In the genomic region with DNA sequence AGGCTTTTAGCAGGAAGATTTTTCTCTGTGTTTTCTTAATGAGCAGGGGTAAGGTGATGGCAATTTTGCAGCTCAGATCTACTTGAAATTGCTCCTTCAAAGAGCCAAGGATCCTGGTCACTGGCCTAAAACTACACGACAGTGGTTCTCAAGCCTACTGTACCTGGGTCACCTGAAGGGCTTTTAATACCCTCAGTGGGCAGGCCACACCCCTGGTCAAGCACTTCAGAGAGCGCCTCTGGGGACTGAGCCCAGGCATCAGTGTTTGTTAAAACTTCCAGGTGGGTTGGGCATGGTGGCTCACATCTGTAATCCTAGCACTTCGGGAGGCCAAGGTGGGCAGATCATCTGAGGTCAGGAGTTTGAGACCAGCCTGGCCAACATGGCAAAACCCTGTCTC, we compare ENCODE assay signal across 27 cellular contexts.
"Had no signal": no experiment of that assay in that cellular context is flagged by ENCODE, and none has a peak within 500 bp of the region (broad histone marks: within the 10 kb centered on the region; RNA-seq: fewer than 3 reads in every experiment).

No MANE protein-coding gene starts in this region.

- H3K9ac ChIP-seq: neural progenitor cell, parathyroid adenoma had no signal

- H3K36me3 ChIP-seq: neural progenitor cell, ovary, right lobe of liver, sigmoid colon, suprapubic skin, tibial nerve, upper lobe of left lung, uterus had no signal

- H3K79me2 ChIP-seq: parathyroid adenoma had no signal

- H3K4me3 ChIP-seq: neural progenitor cell, ovary, psoas muscle, right lobe of liver, sigmoid colon, suprapubic skin, testis, tibial nerve, upper lobe of left lung, uterus had no signal

- H2AFZ ChIP-seq: neural progenitor cell, parathyroid adenoma had no signal

- DNase-seq: naive B cell; naive thymus-derived CD8-positive, alpha-beta T cell; nephron progenitor cell; occipital lobe; ovary; posterior cingulate gyrus; psoas muscle; right cardiac atrium; right lobe of liver; sigmoid colon; small intestine; stimulated activated CD4-positive, alpha-beta T cell treated with anti-CD3 and anti-CD28 coated beads, Interleukin-15, amount 100 ng/mL, for 24 hours; stimulated activated CD4-positive, alpha-beta T cell treated with anti-CD3 and anti-CD28 coated beads, Interleukin-2, amount 100 ng/mL, for 24 hours; stimulated activated CD4-positive, alpha-beta T cell treated with anti-CD3 and anti-CD28 coated beads, Interleukin-2, amount 100 ng/mL, for 48 hours; stimulated activated CD4-positive, alpha-beta T cell treated with anti-CD3 and anti-CD28 coated beads, Interleukin-4, amount 100 ng/mL, for 24 hours; stimulated activated naive B cell treated with anti-CD40 and anti-IgM and Interleukin-4, amounts not matched to agents 10 μg/mL and 1 μg/mL and 100 μg/mL, for 72 hours; stimulated activated naive CD4-positive, alpha-beta T cell treated with Interleukin-2 at 50 U/mL for 16 hours; substantia nigra; testis; upper lobe of left lung; uterus had no signal

- H3K4me1 ChIP-seq: neural progenitor cell, parathyroid adenoma, psoas muscle, right lobe of liver, sigmoid colon, testis, uterus had no signal

- H3K27me3 ChIP-seq: neural progenitor cell, ovary, right lobe of liver, sigmoid colon, suprapubic skin, testis, tibial nerve, upper lobe of left lung, uterus had no signal

- ATAC-seq: naive thymus-derived CD8-positive, alpha-beta T cell; natural killer cell treated with Interleukin-12 subunit alpha and Interleukin-12 subunit beta and Interleukin-15 and Interleukin-18, amount 100 ng/mL, for 72 hours; psoas muscle; right cardiac atrium; right lobe of liver; stimulated activated effector memory CD8-positive, alpha-beta T cell treated with anti-CD3 and anti-CD28 coated beads, Interleukin-12 subunit alpha, Interleukin-12 subunit beta, amount 100 ng/mL, for 72 hours; stimulated activated naive B cell treated with anti-CD40 and anti-IgM and Interleukin-4, amounts not matched to agents 10 μg/mL and 1 μg/mL and 100 μg/mL, for 72 hours had no signal

- H3K4me2 ChIP-seq: neural progenitor cell had no signal

- H3K27ac ChIP-seq: neural progenitor cell, ovary, parathyroid adenoma, psoas muscle, right lobe of liver, sigmoid colon, suprapubic skin, testis, tibial nerve, upper lobe of left lung, uterus had no signal

- H3K9me3 ChIP-seq: ovary, psoas muscle, right lobe of liver, sigmoid colon, suprapubic skin, testis, tibial nerve, upper lobe of left lung, uterus had no signal
